31 cellular contexts compared by ENCODE assay signal in the genomic region with DNA sequence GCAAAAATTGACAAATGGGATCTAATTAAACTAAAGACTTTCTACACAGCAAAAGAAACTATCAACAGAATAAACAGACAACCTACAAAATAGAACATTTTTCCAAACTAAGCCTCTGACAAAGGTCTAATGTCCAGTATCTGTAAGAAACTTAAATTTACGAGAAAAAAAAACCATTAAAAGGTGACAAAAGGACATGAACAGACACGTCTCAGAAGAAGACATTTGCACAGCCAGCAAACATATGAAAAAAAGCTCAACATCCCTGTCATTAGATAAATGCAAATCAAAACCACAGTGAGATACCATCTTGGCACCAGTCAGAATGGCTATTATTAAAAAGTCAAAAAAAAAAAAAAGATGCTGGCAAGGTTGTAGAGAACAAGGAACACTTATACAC.
"Had no signal": no experiment of that assay in that cellular context is flagged by ENCODE, and none has a peak within 500 bp of the region (broad histone marks: within the 10 kb centered on the region; RNA-seq: fewer than 3 reads in every experiment).

No MANE protein-coding gene starts in this region.

- H3K9ac ChIP-seq: KMS-11 had no signal

- H3K36me3 Mint-ChIP-seq: T-cell had no signal

- ATAC-seq: Panc1, Right ventricle myocardium inferior, SK-N-SH treated with all-trans-retinoic acid at 6 μM for 48 hours, T-cell, T-helper 17 cell had no signal

- H3K9me3 ChIP-seq: MG63, SJCRH30 had no signal

- H3K27ac Mint-ChIP-seq: T-cell, T-helper 17 cell had no signal

- H3K4me3 Mint-ChIP-seq: T-cell, T-helper 17 cell had no signal

- H3K27me3 ChIP-seq: MG63 had no signal

- H3K4me3 ChIP-seq: MG63, PC-9, SJCRH30, SK-N-MC had no signal

- H3K27ac ChIP-seq: KMS-11, PC-9, RWPE1, SJCRH30, SK-N-MC had no signal

- DNase-seq: Karpas-422, MG63, NCI-H1092, NCI-H1105 treated with DMSO at 0.1 percent for 48 hours, NCI-H1417 treated with DMSO at 0.1 percent for 48 hours, NCI-H1436 treated with DMSO at 0.1 percent for 48 hours, NCI-H1694 treated with DMSO at 0.1 percent for 48 hours, NCI-H187 treated with DMSO at 0.1 percent for 48 hours, NCI-H2029, NCI-H2081, NCI-H2171 treated with DMSO at 0.1 percent for 48 hours, NCI-H2227 treated with DMSO at 0.1 percent for 48 hours, NCI-H345, NCI-H446 treated with DMSO at 0.1 percent for 48 hours, NCI-H510A, NCI-H524, NCI-H69, NCI-H748 treated with DMSO at 0.1 percent for 48 hours, NCI-H82, PC-9, SHP77, SIG-M5, SJCRH30, T-cell, T-helper 17 cell had no signal

- H2AFZ ChIP-seq: PC-9 had no signal

- H3K4me2 ChIP-seq: KMS-11, PC-9 had no signal

- H3K4me1 ChIP-seq: SJCRH30 had no signal

- H3K36me3 ChIP-seq: MG63, SJCRH30 had no signal

- H3K27me3 Mint-ChIP-seq: T-cell, T-helper 17 cell had no signal

- H3K4me1 Mint-ChIP-seq: T-cell, T-helper 17 cell had no signal
